In the genomic region with DNA sequence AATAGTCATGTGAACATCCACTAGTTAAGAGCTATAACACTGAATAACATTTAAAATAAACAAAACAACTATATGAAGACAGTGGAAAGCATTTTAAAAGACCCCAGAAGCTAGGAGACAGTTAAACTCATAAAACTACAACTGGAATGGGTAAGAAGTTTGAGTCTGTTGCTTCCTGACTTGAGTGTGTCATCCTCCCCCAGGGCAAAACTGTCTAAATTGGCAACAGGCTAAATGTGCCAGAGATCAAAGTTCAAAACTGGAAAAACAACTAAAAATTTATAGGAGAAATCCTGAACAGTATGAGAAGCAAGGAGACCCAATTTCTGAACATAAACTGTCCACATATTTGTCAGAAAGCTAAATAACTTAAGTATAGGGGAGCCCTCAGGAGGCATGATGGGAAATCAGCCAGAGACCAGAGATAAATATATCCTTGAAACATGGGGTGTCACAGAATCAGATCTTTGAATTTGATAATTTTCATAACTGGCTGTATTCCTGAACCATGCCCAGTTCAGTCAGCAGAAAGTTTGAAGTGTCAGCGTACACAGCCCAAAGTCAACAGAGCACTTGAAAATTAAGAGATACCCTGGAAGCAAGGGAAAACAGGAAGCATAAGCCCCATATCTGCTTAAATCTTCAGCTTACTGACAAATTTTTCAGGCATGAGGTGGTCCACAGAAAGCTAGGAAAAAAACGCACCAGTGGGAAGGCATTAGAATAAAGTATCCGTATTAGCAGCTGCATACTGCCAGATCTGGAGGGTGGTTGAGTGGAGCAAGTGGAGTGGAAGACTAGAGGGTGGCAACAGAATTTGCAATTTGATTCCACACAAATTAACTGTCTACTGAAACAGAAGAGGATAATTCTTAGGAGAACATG, we compare ENCODE assay signal across 16 cellular contexts.
DNase-seq lines count a peak whose midpoint lies in the region; ATAC-seq, FAIRE-seq and TF ChIP-seq lines count a peak whose summit lies in the region.
"Had no signal": no experiment of that assay in that cellular context is flagged by ENCODE, and none has a peak within 500 bp of the region (broad histone marks: within the 10 kb centered on the region; RNA-seq: fewer than 3 reads in every experiment).

No MANE protein-coding gene starts in this region.

- no peak for ATAC-seq in HCT116
- ATAC-seq: CD8-positive, alpha-beta T cell had no signal

- DNase-seq in DMS53 (lab: John Stamatoyannopoulos, UW) (peak; percentile 47), HCT116 (ENCODE audit: low read depth, low spot score) (no peak), T1000 (lab: John Stamatoyannopoulos, UW) (peak; percentile 33), keratinocyte (ENCODE audit: low read depth, low spot score) (no peak), SHP77 (lab: John Stamatoyannopoulos, UW) (no peak), Karpas-422 (no peak), colonic mucosa (no peak)
- DNase-seq: BE2C; CD8-positive, alpha-beta T cell; HFFc6; NCI-H187; NCI-H446 treated with DMSO at 0.1 percent for 48 hours; SK-N-SH; T-helper 1 cell had no signal

- H3K27me3 ChIP-seq in HCT116 (ENCODE audit: insufficient read depth, low read length) (no peaks in the 10 kb centered on the region), keratinocyte (ENCODE audit: control insufficient read depth, extremely low read depth, insufficient read depth, low read length) (no peaks in the 10 kb centered on the region), Karpas-422 (ENCODE audit: low read length) (no peaks in the 10 kb centered on the region), colonic mucosa (no peaks in the 10 kb centered on the region)
- H3K27me3 ChIP-seq: BE2C had no signal

- no peak overlapping the region for H3K4me2 ChIP-seq in HCT116 (ENCODE audit: low read length)
- H3K4me2 ChIP-seq in keratinocyte (ENCODE audit: control insufficient read depth, extremely low read depth, insufficient read depth, low read depth, low read length) = no peak overlapping the region
- no peak overlapping the region for H3K4me2 ChIP-seq in Karpas-422 (ENCODE audit: low read depth, low read length, poor library complexity, severe bottlenecking)
- H3K4me2 ChIP-seq: SK-N-SH had no signal

- H2AFZ ChIP-seq in HCT116 (ENCODE audit: low read depth, low read length, poor library complexity, severe bottlenecking) = peak overlapping the region; percentile 41
- H2AFZ ChIP-seq in keratinocyte (ENCODE audit: control insufficient read depth, low read length) = no peak overlapping the region
- H2AFZ ChIP-seq in Karpas-422 (ENCODE audit: low read length) = no peak overlapping the region

- H3K4me1 ChIP-seq in HCT116 (ENCODE audit: control insufficient read depth in 1 of 2, insufficient read depth in 2 of 2, low read length in 2 of 2) = peaks cover 0 to 3% of the 10 kb centered on the region in 2 experiments; a peak in 1 of 4 replicates
- H3K4me1 ChIP-seq in keratinocyte (ENCODE audit: control insufficient read depth, extremely low read depth, insufficient read depth, low read length) = peaks cover 18% of the 10 kb centered on the region
- no peaks in the 10 kb centered on the region for H3K4me1 ChIP-seq in Karpas-422 (ENCODE audit: low read length)
- no peaks in the 10 kb centered on the region for H3K4me1 ChIP-seq in colonic mucosa
- H3K4me1 ChIP-seq: BE2C had no signal

- POLR2A ChIA-PET in HCT116 (lab: Charles Lee) = no interaction called here

- no peak for TF ChIP-seq POLR2A in HCT116 (IDR thresholded peaks at IDR 0.05; ENCODE audit: borderline replicate concordance, extremely low read depth, insufficient read depth, insufficient read length)

- H3K9me2 ChIP-seq in HCT116 (ENCODE audit: insufficient read depth) = no peaks in the 10 kb centered on the region
- H3K9me2 ChIP-seq in Karpas-422 (replicated peaks; ENCODE audit: insufficient read depth, low read length) = no peaks in the 10 kb centered on the region
- H3K9me2 ChIP-seq: SK-N-SH had no signal

- H3K4me3 ChIP-seq in HCT116 (replicated peaks in 1 of 2; ENCODE audit: low read depth in 1 of 2, low read length in 2 of 2) = no peak overlapping the region
- no peak overlapping the region for H3K4me3 ChIP-seq in keratinocyte (ENCODE audit: control insufficient read depth in 2 of 3, extremely low read depth in 1 of 3, insufficient read depth in 2 of 3, low read depth in 1 of 3, low read length in 3 of 3)
- H3K4me3 ChIP-seq in Karpas-422 (ENCODE audit: low read length) = no peak overlapping the region
- H3K4me3 ChIP-seq in colonic mucosa = no peak overlapping the region

- dilution Hi-C loops in keratinocyte (cut with MboI; ENCODE audit: extremely low pct_ligation_motif_present, low sequenced_read_pairs) = no loop called here

- no peak overlapping the region for H3K9ac ChIP-seq in HCT116 (ENCODE audit: low read length)
- no peak overlapping the region for H3K9ac ChIP-seq in keratinocyte (ENCODE audit: control insufficient read depth, extremely low read depth, insufficient read depth, low read length)
- no peak overlapping the region for H3K9ac ChIP-seq in Karpas-422 (ENCODE audit: low read length)
- H3K9ac ChIP-seq in colonic mucosa (ENCODE audit: low read depth in 2 of 2, low read length in 2 of 2) = no peak overlapping the region
- H3K9ac ChIP-seq: SK-N-SH had no signal

- RAD21 ChIA-PET in HCT116 (lab: Charles Lee; ENCODE audit: low non-redundant PET in 1 of 2, low total read pairs in 2 of 2, uncharacterized antibody in 2 of 2, unreplicated experiment in 2 of 2) = no interaction called here

- H3K36me3 ChIP-seq in HCT116 (ENCODE audit: control insufficient read depth in 1 of 2, insufficient read depth in 2 of 2, low read length in 2 of 2) (no peaks in the 10 kb centered on the region), keratinocyte (ENCODE audit: control insufficient read depth in 2 of 2, extremely low read depth in 1 of 2, insufficient read depth in 2 of 2, low read length in 2 of 2) (no peaks in the 10 kb centered on the region), Karpas-422 (ENCODE audit: insufficient read depth, low read length) (no peaks in the 10 kb centered on the region), colonic mucosa (no peaks in the 10 kb centered on the region)
- H3K36me3 ChIP-seq: BE2C had no signal

- TF ChIP-seq RAD21 in HCT116 (IDR thresholded peaks at IDR 0.05; ENCODE audit: low read depth) = no peak

- no peak for TF ChIP-seq CTCF in HCT116 (IDR thresholded peaks at IDR 0.05 in 2 of 3, conservative IDR thresholded peaks at IDR 0.05 in 1 of 3; ENCODE audit: borderline replicate concordance in 1 of 3, insufficient read depth in 1 of 3, low read depth in 2 of 3, low read length in 2 of 3)
- no peak for TF ChIP-seq CTCF in keratinocyte (optimal IDR thresholded peaks at IDR 0.05 in 1 of 3, IDR thresholded peaks at IDR 0.05 in 1 of 3, conservative IDR thresholded peaks at IDR 0.05 in 1 of 3; ENCODE audit: extremely low read depth in 1 of 3, insufficient read depth in 2 of 3, low read length in 3 of 3)
- no peak for TF ChIP-seq CTCF in colonic mucosa (IDR thresholded peaks at IDR 0.05)

- H3K9me1 ChIP-seq in keratinocyte (ENCODE audit: control insufficient read depth, extremely low read depth, insufficient read depth, low read length) = no peaks in the 10 kb centered on the region

- H3K9me3 ChIP-seq in HCT116 (ENCODE audit: control insufficient read depth in 1 of 2, insufficient read depth in 1 of 2, low read depth in 1 of 2, low read length in 2 of 2) (no peaks in the 10 kb centered on the region), keratinocyte (ENCODE audit: control insufficient read depth, low read depth, low read length) (no peaks in the 10 kb centered on the region), Karpas-422 (ENCODE audit: low read length) (no peaks in the 10 kb centered on the region), colonic mucosa (no peaks in the 10 kb centered on the region)
- H3K9me3 ChIP-seq: BE2C, SK-N-SH had no signal

- H4K20me1 ChIP-seq in HCT116 (ENCODE audit: insufficient read depth) = no peaks in the 10 kb centered on the region
- no peaks in the 10 kb centered on the region for H4K20me1 ChIP-seq in keratinocyte (ENCODE audit: control insufficient read depth, extremely low read depth, insufficient read depth, low read length)
- no peaks in the 10 kb centered on the region for H4K20me1 ChIP-seq in Karpas-422 (ENCODE audit: insufficient read depth, low read depth, low read length)

- peak; percentile 43 for FAIRE-seq in keratinocyte (lab: Jason Lieb, UNC)
- FAIRE-seq: D721Med, H1 had no signal

- intact Hi-C loops in HCT116 (cut with micrococcal nuclease) = no loop called here
- intact Hi-C loops in colonic mucosa (cut with DNase I) = no loop called here

- H3K27ac ChIP-seq in HCT116 (ENCODE audit: low read depth, low read length) (no peak overlapping the region), keratinocyte (ENCODE audit: control insufficient read depth, insufficient read depth, low read length) (no peak overlapping the region), Karpas-422 (ENCODE audit: low read length) (no peak overlapping the region), colonic mucosa (no peak overlapping the region)

- no peaks in the 10 kb centered on the region for H3K79me2 ChIP-seq in HCT116 (ENCODE audit: insufficient read depth, low read length)
- no peaks in the 10 kb centered on the region for H3K79me2 ChIP-seq in keratinocyte (ENCODE audit: control insufficient read depth, insufficient read depth, low read length)
- H3K79me2 ChIP-seq in Karpas-422 (ENCODE audit: low read length) = no peaks in the 10 kb centered on the region

- BruUV-seq in HCT116 (replicated peaks; lab: Mats Ljungman, UMichigan) = no TSS peak

- CTCF ChIA-PET in HCT116 (lab: Charles Lee) = no interaction called here

TF ChIP-seq in HCT116, 20 proteins besides CTCF, POLR2A, EP300 and RAD21 (continues in another document):
- TF ChIP-seq FOSL1 (IDR thresholded peaks at IDR 0.05; ENCODE audit: low read depth) (no peak), EGR1 (IDR thresholded peaks at IDR 0.05; ENCODE audit: low read depth) (no peak), CBX3 (IDR thresholded peaks at IDR 0.05; ENCODE audit: low read depth) (no peak)
- TF ChIP-seq, protein P1, sequence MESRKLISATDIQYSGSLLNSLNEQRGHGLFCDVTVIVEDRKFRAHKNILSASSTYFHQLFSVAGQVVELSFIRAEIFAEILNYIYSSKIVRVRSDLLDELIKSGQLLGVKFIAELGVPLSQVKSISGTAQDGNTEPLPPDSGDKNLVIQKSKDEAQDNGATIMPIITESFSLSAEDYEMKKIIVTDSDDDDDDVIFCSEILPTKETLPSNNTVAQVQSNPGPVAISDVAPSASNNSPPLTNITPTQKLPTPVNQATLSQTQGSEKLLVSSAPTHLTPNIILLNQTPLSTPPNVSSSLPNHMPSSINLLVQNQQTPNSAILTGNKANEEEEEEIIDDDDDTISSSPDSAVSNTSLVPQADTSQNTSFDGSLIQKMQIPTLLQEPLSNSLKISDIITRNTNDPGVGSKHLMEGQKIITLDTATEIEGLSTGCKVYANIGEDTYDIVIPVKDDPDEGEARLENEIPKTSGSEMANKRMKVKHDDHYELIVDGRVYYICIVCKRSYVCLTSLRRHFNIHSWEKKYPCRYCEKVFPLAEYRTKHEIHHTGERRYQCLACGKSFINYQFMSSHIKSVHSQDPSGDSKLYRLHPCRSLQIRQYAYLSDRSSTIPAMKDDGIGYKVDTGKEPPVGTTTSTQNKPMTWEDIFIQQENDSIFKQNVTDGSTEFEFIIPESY (IDR thresholded peaks at IDR 0.05; ENCODE audit: extremely low read depth, insufficient replicate concordance, low read length) = no peak

Comparison
In these comparisons a context has a peak if more than half of its experiments do, and no peak if none do; other contexts are left out.
1. DNase-seq: peak in DMS53 (single experiment) and T1000 (single experiment); none in HCT116 (single experiment), keratinocyte (single experiment), SHP77 (0 of 2), Karpas-422 (single experiment) and colonic mucosa (single experiment).